20 cellular contexts compared by ENCODE assay signal in the genomic region with DNA sequence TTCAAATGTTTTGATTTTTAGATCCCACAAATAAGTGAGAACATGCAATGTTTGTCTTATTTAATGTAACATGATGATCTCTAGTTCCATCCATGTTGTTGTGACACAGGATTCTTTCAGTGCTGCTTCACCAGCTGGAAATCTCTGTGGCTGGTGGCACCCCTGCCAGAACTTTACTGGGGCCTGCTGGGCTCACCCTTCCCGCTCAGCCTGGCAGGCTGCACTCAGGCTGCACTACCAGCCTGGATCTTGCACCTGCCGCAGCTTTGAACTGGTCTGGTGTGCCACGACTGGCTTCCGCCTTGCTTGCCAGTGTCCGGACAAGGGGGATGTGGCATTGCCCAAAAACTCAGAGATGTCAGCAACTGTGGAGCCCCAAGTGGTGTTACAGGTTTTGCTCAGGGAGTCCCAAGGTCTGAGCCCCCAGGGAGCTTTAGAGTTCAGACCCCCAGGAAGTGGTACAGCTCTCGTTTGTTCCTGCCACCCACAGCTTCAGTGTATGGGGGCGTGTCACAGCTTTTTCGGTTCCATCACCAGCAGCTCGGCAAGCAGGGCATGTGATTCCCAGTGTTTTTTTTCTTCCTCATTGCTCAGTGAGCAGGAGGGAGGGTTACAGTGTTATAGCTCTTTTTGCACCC.
"Had no signal": no experiment of that assay in that cellular context is flagged by ENCODE, and none has a peak within 500 bp of the region (broad histone marks: within the 10 kb centered on the region; RNA-seq: fewer than 3 reads in every experiment).

No MANE protein-coding gene starts in this region.

- ATAC-seq: activated CD4-positive, alpha-beta T cell treated with anti-CD3 and anti-CD28 coated beads for 36 hours; activated CD8-positive, alpha-beta T cell treated with anti-CD3 and anti-CD28 coated beads, Interleukin-2, amount 10 ng/mL, durations not matched to agents 7 days and 5 days; T-helper 17 cell had no signal

- H3K36me3 Mint-ChIP-seq: activated naive CD8-positive, alpha-beta T cell treated with anti-CD3 and anti-CD28 coated beads, Interleukin-2, amount 10 ng/mL, durations not matched to agents 7 days and 5 days had no signal

- DNase-seq: activated CD4-positive, alpha-beta T cell treated with anti-CD3 and anti-CD28 coated beads for 36 hours; activated CD4-positive, alpha-beta T cell treated with anti-CD3 and anti-CD28 coated beads, Interleukin-2, amount 50 U/mL, for 4 hours; activated CD4-positive, CD25-positive, alpha-beta regulatory T cell; activated CD8-positive, alpha-beta memory T cell treated with anti-CD3 and anti-CD28 coated beads, Interleukin-2, amount 50 U/mL, for 48 hours; activated CD8-positive, alpha-beta T cell treated with anti-CD3 and anti-CD28 coated beads, Interleukin-2, amount 10 ng/mL, durations not matched to agents 7 days and 5 days; activated naive CD4-positive, alpha-beta T cell treated with anti-CD3 and anti-CD28 coated beads, Interleukin-2, amount 50 U/mL, for 16 hours; activated naive CD8-positive, alpha-beta T cell treated with anti-CD3 and anti-CD28 coated beads, Interleukin-2, amount 10 ng/mL, durations not matched to agents 7 days and 5 days; activated T-cell treated with anti-CD3 and anti-CD28 coated beads, Interleukin-2, amount 50 U/mL, for 1 hour; aorta; Kasumi-1; NCI-H1105 treated with DMSO at 0.1 percent for 48 hours; NCI-H1436 treated with DMSO at 0.1 percent for 48 hours; NCI-H187; NCI-H2081; NCI-H446; NCI-H524; SIG-M5; T-helper 17 cell; T-helper 9 cell had no signal

- H3K4me1 Mint-ChIP-seq: activated CD4-positive, alpha-beta T cell treated with anti-CD3 and anti-CD28 coated beads for 36 hours; activated naive CD8-positive, alpha-beta T cell treated with anti-CD3 and anti-CD28 coated beads, Interleukin-2, amount 10 ng/mL, durations not matched to agents 7 days and 5 days; T-helper 17 cell had no signal

- H3K4me3 Mint-ChIP-seq: activated CD4-positive, alpha-beta T cell treated with anti-CD3 and anti-CD28 coated beads for 36 hours; activated CD8-positive, alpha-beta T cell treated with anti-CD3 and anti-CD28 coated beads, Interleukin-2, amount 10 ng/mL, durations not matched to agents 7 days and 5 days; activated naive CD8-positive, alpha-beta T cell treated with anti-CD3 and anti-CD28 coated beads, Interleukin-2, amount 10 ng/mL, durations not matched to agents 7 days and 5 days; T-helper 17 cell had no signal

- H3K27ac Mint-ChIP-seq: activated CD4-positive, alpha-beta T cell treated with anti-CD3 and anti-CD28 coated beads for 36 hours; activated CD8-positive, alpha-beta T cell treated with anti-CD3 and anti-CD28 coated beads, Interleukin-2, amount 10 ng/mL, durations not matched to agents 7 days and 5 days; activated naive CD8-positive, alpha-beta T cell treated with anti-CD3 and anti-CD28 coated beads, Interleukin-2, amount 10 ng/mL, durations not matched to agents 7 days and 5 days; T-helper 17 cell had no signal

- H3K4me3 ChIP-seq: breast epithelium had no signal
